Comparison of ENCODE assay signal across 2 cellular contexts in the genomic region with DNA sequence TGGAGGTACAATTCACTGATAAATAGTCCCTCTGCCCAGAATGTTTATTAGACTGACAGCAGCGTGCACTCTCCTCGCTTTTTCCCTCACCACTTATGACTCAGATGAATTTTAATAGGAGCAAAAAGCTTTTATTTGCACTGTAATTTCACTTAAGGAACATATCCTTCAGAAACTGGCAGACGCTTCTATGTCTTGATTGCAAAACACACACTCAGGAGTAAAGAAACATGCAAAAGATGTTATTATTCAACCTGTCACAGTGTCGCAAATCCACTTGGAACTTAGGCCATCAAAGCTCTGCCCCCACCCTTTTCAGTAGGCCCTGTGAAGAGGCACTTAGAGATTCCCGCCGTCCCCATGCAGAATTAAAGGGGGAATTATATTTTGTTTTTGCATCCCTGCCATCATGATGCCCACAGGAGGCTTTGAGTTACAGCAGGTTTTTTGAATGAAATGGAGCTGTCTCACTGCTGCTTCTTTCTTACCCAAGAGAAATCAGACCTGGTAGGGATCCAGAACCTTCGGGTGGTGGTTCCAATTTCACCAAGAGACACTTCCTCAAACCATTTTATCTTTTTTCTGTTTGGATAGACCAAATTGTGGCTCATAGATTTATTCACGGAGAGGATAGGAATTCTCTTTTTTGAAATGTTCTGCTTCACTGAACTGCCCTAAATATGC.
TF ChIP-seq lines count a peak whose summit lies in the region.

No MANE protein-coding gene starts in this region.

TF ChIP-seq in HEK293, 187 proteins besides CTCF, POLR2A, EP300 and RAD21 (continued from another document):
- TF ChIP-seq, protein P1, sequence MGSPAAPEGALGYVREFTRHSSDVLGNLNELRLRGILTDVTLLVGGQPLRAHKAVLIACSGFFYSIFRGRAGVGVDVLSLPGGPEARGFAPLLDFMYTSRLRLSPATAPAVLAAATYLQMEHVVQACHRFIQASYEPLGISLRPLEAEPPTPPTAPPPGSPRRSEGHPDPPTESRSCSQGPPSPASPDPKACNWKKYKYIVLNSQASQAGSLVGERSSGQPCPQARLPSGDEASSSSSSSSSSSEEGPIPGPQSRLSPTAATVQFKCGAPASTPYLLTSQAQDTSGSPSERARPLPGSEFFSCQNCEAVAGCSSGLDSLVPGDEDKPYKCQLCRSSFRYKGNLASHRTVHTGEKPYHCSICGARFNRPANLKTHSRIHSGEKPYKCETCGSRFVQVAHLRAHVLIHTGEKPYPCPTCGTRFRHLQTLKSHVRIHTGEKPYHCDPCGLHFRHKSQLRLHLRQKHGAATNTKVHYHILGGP (tag by site-specific recombination; IDR thresholded peaks at IDR 0.05) = no peak
- TF ChIP-seq ZSCAN16 (tag by site-specific recombination; IDR thresholded peaks at IDR 0.05) = no peak
- TF ChIP-seq MYNN (tag by site-specific recombination; IDR thresholded peaks at IDR 0.05; ENCODE audit: borderline replicate concordance) = no peak
- TF ChIP-seq ZBTB17 (tag by site-specific recombination; IDR thresholded peaks at IDR 0.05) = peak; percentile 31; the same call in 1 of the 2 replicates
- TF ChIP-seq, protein P2, sequence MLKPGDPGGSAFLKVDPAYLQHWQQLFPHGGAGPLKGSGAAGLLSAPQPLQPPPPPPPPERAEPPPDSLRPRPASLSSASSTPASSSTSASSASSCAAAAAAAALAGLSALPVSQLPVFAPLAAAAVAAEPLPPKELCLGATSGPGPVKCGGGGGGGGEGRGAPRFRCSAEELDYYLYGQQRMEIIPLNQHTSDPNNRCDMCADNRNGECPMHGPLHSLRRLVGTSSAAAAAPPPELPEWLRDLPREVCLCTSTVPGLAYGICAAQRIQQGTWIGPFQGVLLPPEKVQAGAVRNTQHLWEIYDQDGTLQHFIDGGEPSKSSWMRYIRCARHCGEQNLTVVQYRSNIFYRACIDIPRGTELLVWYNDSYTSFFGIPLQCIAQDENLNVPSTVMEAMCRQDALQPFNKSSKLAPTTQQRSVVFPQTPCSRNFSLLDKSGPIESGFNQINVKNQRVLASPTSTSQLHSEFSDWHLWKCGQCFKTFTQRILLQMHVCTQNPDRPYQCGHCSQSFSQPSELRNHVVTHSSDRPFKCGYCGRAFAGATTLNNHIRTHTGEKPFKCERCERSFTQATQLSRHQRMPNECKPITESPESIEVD (tag by site-specific recombination; IDR thresholded peaks at IDR 0.05) = peak; percentile 92
- TF ChIP-seq, protein P3, sequence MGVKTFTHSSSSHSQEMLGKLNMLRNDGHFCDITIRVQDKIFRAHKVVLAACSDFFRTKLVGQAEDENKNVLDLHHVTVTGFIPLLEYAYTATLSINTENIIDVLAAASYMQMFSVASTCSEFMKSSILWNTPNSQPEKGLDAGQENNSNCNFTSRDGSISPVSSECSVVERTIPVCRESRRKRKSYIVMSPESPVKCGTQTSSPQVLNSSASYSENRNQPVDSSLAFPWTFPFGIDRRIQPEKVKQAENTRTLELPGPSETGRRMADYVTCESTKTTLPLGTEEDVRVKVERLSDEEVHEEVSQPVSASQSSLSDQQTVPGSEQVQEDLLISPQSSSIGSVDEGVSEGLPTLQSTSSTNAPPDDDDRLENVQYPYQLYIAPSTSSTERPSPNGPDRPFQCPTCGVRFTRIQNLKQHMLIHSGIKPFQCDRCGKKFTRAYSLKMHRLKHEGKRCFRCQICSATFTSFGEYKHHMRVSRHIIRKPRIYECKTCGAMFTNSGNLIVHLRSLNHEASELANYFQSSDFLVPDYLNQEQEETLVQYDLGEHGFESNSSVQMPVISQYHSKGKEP (tag by site-specific recombination; IDR thresholded peaks at IDR 0.05) = peak; percentile 39; the same call in 1 of the 2 replicates

TF ChIP-seq in WTC11, 78 proteins besides CTCF, POLR2A, EP300 and RAD21 (continued from another document):
- TF ChIP-seq, protein P4, sequence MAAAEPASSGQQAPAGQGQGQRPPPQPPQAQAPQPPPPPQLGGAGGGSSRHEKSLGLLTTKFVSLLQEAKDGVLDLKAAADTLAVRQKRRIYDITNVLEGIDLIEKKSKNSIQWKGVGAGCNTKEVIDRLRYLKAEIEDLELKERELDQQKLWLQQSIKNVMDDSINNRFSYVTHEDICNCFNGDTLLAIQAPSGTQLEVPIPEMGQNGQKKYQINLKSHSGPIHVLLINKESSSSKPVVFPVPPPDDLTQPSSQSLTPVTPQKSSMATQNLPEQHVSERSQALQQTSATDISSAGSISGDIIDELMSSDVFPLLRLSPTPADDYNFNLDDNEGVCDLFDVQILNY (CRISPR knock-in tag; IDR thresholded peaks at IDR 0.05) = no peak
- TF ChIP-seq, protein P5, sequence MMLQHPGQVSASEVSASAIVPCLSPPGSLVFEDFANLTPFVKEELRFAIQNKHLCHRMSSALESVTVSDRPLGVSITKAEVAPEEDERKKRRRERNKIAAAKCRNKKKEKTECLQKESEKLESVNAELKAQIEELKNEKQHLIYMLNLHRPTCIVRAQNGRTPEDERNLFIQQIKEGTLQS (CRISPR knock-in tag; conservative IDR thresholded peaks at IDR 0.05) = no peak
- TF ChIP-seq, protein P6, sequence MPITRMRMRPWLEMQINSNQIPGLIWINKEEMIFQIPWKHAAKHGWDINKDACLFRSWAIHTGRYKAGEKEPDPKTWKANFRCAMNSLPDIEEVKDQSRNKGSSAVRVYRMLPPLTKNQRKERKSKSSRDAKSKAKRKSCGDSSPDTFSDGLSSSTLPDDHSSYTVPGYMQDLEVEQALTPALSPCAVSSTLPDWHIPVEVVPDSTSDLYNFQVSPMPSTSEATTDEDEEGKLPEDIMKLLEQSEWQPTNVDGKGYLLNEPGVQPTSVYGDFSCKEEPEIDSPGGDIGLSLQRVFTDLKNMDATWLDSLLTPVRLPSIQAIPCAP (CRISPR knock-in tag; IDR thresholded peaks at IDR 0.05) = no peak
- TF ChIP-seq IRF2 (CRISPR knock-in tag; IDR thresholded peaks at IDR 0.05; ENCODE audit: borderline replicate concordance, low read depth) = no peak
- TF ChIP-seq ETV6 (CRISPR knock-in tag; IDR thresholded peaks at IDR 0.05) = no peak
- TF ChIP-seq ATF1 (CRISPR knock-in tag; IDR thresholded peaks at IDR 0.05) = no peak
- TF ChIP-seq ZNF263 (CRISPR knock-in tag; IDR thresholded peaks at IDR 0.05; ENCODE audit: low read depth) = no peak
- TF ChIP-seq PRRX2 (CRISPR knock-in tag; IDR thresholded peaks at IDR 0.05) = no peak
- TF ChIP-seq, protein P7, sequence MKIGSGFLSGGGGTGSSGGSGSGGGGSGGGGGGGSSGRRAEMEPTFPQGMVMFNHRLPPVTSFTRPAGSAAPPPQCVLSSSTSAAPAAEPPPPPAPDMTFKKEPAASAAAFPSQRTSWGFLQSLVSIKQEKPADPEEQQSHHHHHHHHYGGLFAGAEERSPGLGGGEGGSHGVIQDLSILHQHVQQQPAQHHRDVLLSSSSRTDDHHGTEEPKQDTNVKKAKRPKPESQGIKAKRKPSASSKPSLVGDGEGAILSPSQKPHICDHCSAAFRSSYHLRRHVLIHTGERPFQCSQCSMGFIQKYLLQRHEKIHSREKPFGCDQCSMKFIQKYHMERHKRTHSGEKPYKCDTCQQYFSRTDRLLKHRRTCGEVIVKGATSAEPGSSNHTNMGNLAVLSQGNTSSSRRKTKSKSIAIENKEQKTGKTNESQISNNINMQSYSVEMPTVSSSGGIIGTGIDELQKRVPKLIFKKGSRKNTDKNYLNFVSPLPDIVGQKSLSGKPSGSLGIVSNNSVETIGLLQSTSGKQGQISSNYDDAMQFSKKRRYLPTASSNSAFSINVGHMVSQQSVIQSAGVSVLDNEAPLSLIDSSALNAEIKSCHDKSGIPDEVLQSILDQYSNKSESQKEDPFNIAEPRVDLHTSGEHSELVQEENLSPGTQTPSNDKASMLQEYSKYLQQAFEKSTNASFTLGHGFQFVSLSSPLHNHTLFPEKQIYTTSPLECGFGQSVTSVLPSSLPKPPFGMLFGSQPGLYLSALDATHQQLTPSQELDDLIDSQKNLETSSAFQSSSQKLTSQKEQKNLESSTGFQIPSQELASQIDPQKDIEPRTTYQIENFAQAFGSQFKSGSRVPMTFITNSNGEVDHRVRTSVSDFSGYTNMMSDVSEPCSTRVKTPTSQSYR (CRISPR knock-in tag; IDR thresholded peaks at IDR 0.05) = no peak
- TF ChIP-seq NFATC4 (CRISPR knock-in tag; IDR thresholded peaks at IDR 0.05) = no peak
